Comparison of ENCODE assay signal across 1 cellular context in genomic region chr7:135232720-135233119, GRCh38.
TF ChIP-seq lines count a peak whose summit lies in the region.

No MANE protein-coding gene starts in this region.

TF ChIP-seq in HepG2, 621 proteins besides CTCF, POLR2A, EP300 and RAD21:
- TF ChIP-seq CBFB (CRISPR knock-in tag; IDR thresholded peaks at IDR 0.05) (no peak), SRSF1 (optimal IDR thresholded peaks at IDR 0.05; ENCODE audit: low read depth, low read length) (no peak), ZKSCAN8 (CRISPR knock-in tag; IDR thresholded peaks at IDR 0.05; ENCODE audit: borderline replicate concordance) (no peak), TRIM22 (IDR thresholded peaks at IDR 0.05) (no peak), NCOR1 (IDR thresholded peaks at IDR 0.05; ENCODE audit: borderline replicate concordance, low read length) (no peak), SATB2 (CRISPR knock-in tag; IDR thresholded peaks at IDR 0.05) (no peak), NCOA2 (CRISPR knock-in tag; IDR thresholded peaks at IDR 0.05) (no peak), ZNF30 (CRISPR knock-in tag; IDR thresholded peaks at IDR 0.05) (no peak), XRCC5 (optimal IDR thresholded peaks at IDR 0.05; ENCODE audit: low read length) (peak; percentile 23), ATF5 (CRISPR knock-in tag; IDR thresholded peaks at IDR 0.05; ENCODE audit: low read depth) (no peak), SOX6 (IDR thresholded peaks at IDR 0.05) (no peak), SOX6 (CRISPR knock-in tag; IDR thresholded peaks at IDR 0.05) (peak; percentile 25; the same call in 1 of the 2 replicates), SALL2 (CRISPR knock-in tag; IDR thresholded peaks at IDR 0.05) (no peak), STAG1 (CRISPR knock-in tag; IDR thresholded peaks at IDR 0.05) (no peak), YEATS2 (CRISPR knock-in tag; IDR thresholded peaks at IDR 0.05; ENCODE audit: borderline replicate concordance) (no peak), RXRA (CRISPR knock-in tag; IDR thresholded peaks at IDR 0.05) (peak; percentile 62; the same call in 1 of the 2 replicates), ZFP41 (CRISPR knock-in tag; IDR thresholded peaks at IDR 0.05; ENCODE audit: borderline replicate concordance) (no peak), KLF6 (CRISPR knock-in tag; IDR thresholded peaks at IDR 0.05) (peak; percentile 93), KLF12 (CRISPR knock-in tag; IDR thresholded peaks at IDR 0.05; ENCODE audit: borderline replicate concordance) (peak; percentile 100), SP1 (IDR thresholded peaks at IDR 0.05) (no peak), SP1 (CRISPR knock-in tag; IDR thresholded peaks at IDR 0.05) (no peak), ZSCAN25 (CRISPR knock-in tag; IDR thresholded peaks at IDR 0.05) (peak; percentile 60; the same call in 1 of the 2 replicates), NR2F2 (IDR thresholded peaks at IDR 0.05; ENCODE audit: borderline replicate concordance, low read depth) (no peak), ZSCAN31 (CRISPR knock-in tag; IDR thresholded peaks at IDR 0.05; ENCODE audit: low read depth) (no peak), POLR2G (IDR thresholded peaks at IDR 0.05; ENCODE audit: low read depth, low read length) (no peak), RARA (CRISPR knock-in tag; IDR thresholded peaks at IDR 0.05) (peak; percentile 77), ZNF496 (CRISPR knock-in tag; IDR thresholded peaks at IDR 0.05; ENCODE audit: insufficient replicate concordance) (no peak), DNMT1 (CRISPR knock-in tag; IDR thresholded peaks at IDR 0.05) (no peak)
